2 cellular contexts compared by ENCODE assay signal in the genomic region with DNA sequence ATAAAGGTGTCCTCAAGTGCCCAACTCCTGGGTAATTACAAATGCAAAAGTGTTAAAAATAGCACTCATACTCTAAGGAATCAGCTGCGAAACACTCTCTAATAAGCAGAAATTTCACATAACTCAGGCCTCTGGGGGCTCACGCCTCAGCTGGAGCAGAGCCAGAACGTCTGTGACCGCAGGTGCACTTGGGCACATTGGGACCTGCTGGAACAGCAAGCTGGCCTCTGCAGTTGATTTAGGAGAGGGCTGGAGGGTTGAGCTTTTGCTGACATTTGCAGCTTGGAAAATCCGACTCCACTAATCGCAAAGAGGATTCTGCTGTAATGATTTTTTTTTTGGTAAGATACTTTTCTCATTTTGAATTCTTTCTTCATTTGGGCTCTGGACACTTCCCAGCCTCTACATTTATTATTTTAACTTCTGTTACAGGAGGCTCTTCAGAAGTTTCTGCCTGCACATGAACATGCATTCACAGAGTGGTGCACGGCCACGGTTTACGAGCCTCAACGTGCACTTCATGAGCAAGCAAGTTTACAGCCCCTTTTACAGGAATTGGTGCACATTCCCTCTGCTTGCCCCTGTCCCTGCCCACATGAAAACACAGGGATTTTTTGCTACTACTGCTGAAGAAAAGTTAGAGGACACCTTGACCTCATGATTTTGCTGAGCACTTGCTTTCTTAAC.
TF ChIP-seq lines count a peak whose summit lies in the region.

No MANE protein-coding gene starts in this region.

TF ChIP-seq in HEK293T, 16 proteins besides CTCF, POLR2A, EP300 and RAD21:
- TF ChIP-seq FOXK2 (IDR thresholded peaks at IDR 0.05) (no peak), SP1 (IDR thresholded peaks at IDR 0.05) (no peak), LEF1 (IDR thresholded peaks at IDR 0.05; ENCODE audit: borderline replicate concordance) (no peak), BHLHE40 (IDR thresholded peaks at IDR 0.05; ENCODE audit: borderline replicate concordance) (no peak), ZNF384 (IDR thresholded peaks at IDR 0.05) (0 out of 2 replicates have a peak, but pooled peaks have one; percentile 48), TARDBP (IDR thresholded peaks at IDR 0.05) (no peak), CTBP1 (IDR thresholded peaks at IDR 0.05; ENCODE audit: borderline replicate concordance) (no peak), L3MBTL2 (conservative IDR thresholded peaks at IDR 0.05) (no peak), ARNT (IDR thresholded peaks at IDR 0.05) (no peak), ELF4 (IDR thresholded peaks at IDR 0.05) (no peak)
- TF ChIP-seq, protein P1, sequence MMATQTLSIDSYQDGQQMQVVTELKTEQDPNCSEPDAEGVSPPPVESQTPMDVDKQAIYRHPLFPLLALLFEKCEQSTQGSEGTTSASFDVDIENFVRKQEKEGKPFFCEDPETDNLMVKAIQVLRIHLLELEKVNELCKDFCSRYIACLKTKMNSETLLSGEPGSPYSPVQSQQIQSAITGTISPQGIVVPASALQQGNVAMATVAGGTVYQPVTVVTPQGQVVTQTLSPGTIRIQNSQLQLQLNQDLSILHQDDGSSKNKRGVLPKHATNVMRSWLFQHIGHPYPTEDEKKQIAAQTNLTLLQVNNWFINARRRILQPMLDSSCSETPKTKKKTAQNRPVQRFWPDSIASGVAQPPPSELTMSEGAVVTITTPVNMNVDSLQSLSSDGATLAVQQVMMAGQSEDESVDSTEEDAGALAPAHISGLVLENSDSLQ (IDR thresholded peaks at IDR 0.05): peak; percentile 40; the same call in 1 of the 2 replicates

TF ChIP-seq in K562, 482 proteins besides CTCF, POLR2A, EP300 and RAD21:
- TF ChIP-seq, protein P2, sequence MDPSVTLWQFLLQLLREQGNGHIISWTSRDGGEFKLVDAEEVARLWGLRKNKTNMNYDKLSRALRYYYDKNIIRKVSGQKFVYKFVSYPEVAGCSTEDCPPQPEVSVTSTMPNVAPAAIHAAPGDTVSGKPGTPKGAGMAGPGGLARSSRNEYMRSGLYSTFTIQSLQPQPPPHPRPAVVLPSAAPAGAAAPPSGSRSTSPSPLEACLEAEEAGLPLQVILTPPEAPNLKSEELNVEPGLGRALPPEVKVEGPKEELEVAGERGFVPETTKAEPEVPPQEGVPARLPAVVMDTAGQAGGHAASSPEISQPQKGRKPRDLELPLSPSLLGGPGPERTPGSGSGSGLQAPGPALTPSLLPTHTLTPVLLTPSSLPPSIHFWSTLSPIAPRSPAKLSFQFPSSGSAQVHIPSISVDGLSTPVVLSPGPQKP (CRISPR knock-in tag; IDR thresholded peaks at IDR 0.05): no peak
- TF ChIP-seq ETV1 (tag; conservative IDR thresholded peaks at IDR 0.05; ENCODE audit: low read depth): no peak
- no peak for TF ChIP-seq RBM25 (IDR thresholded peaks at IDR 0.05; ENCODE audit: low read depth, low read length, severe bottlenecking)
- no peak for TF ChIP-seq ZNF778 (CRISPR knock-in tag; IDR thresholded peaks at IDR 0.05)
- peak; percentile 13; the same call in 1 of the 2 replicates for TF ChIP-seq ZNF316 (IDR thresholded peaks at IDR 0.05)
- no peak for TF ChIP-seq ZNF79 (CRISPR knock-in tag; IDR thresholded peaks at IDR 0.05; ENCODE audit: low read depth)
- TF ChIP-seq, protein P3, sequence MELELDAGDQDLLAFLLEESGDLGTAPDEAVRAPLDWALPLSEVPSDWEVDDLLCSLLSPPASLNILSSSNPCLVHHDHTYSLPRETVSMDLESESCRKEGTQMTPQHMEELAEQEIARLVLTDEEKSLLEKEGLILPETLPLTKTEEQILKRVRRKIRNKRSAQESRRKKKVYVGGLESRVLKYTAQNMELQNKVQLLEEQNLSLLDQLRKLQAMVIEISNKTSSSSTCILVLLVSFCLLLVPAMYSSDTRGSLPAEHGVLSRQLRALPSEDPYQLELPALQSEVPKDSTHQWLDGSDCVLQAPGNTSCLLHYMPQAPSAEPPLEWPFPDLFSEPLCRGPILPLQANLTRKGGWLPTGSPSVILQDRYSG (tag; conservative IDR thresholded peaks at IDR 0.05; ENCODE audit: low read depth): no peak
- TF ChIP-seq NFIC (IDR thresholded peaks at IDR 0.05): peak; percentile 55
TF ChIP-seq in K562: peak in this region for 2.
